Comparison of ENCODE assay signal across 8 cellular contexts in genomic region chr13:31161583-31162150, GRCh38. TPM values are rescaled to one million over a fixed set of nuclear protein-coding genes. Genes with fewer than 3 reads are reported as not detected.
DNase-seq lines count a peak whose midpoint lies in the region; ATAC-seq, FAIRE-seq and TF ChIP-seq lines count a peak whose summit lies in the region.

Gene HSPH1 (minus strand): TSS chr13:31161904. CDS start chr13:31161582, 322 bp downstream.

- intact Hi-C loops in HepG2 (cut with micrococcal nuclease; ENCODE audit: unreplicated experiment), result loop anchor here (2.0 to 10.0 kb wide), 2 partner anchors 39 to 767 kb away; no protein-coding TSS in a partner anchor

- CTCF ChIA-PET in HepG2 (lab: Yijun Ruan, JAX; ENCODE audit: low intra/inter-chr PET ratio, low total read pairs), result no interaction called here

- no TSS peak for BruUV-seq in HepG2 (replicated peaks; lab: Mats Ljungman, UMichigan)

- TF ChIP-seq RAD21 in HepG2 (CRISPR knock-in tag; IDR thresholded peaks at IDR 0.05), result no peak

- H3K4me3 ChIP-seq in HepG2 (replicated peaks in 1 of 3; ENCODE audit: insufficient read depth in 1 of 3, low read depth in 2 of 3, low read length in 3 of 3), result peak within 1 kb of the TSS; percentile 91 to 94 (median 94)

- no peaks in the 10 kb centered on the region for H3K36me3 ChIP-seq in HepG2 (replicated peaks in 1 of 2; ENCODE audit: control insufficient read depth in 1 of 2, insufficient read depth in 2 of 2, low read length in 2 of 2)

- H3K27ac ChIP-seq in HepG2 (ENCODE audit: extremely low read length, insufficient read depth, low read length), result peak within 1 kb of the TSS; percentile 78

- peak; percentile 97 to 100 (median 100) for DNase-seq in C1 segment of cervical spinal cord (lab: John Stamatoyannopoulos, UW)
- DNase-seq in GM19239 (ENCODE audit: insufficient read length, low spot score), result peak; percentile 74
- DNase-seq in NCI-H524 treated with DMSO at 0.1 percent for 48 hours (lab: John Stamatoyannopoulos, UW), result peak; percentile 91
- peak; percentile 98 to 99 for DNase-seq in activated CD4-positive, alpha-beta T cell treated with anti-CD3 and anti-CD28 coated beads for 4 hours
- peak; percentile 99 for DNase-seq in dermis blood vessel endothelial cell
- peak; percentile 96 for DNase-seq in HepG2 (ENCODE audit: low spot score)
- DNase-seq in stimulated activated CD4-positive, alpha-beta T cell treated with anti-CD3 and anti-CD28 coated beads, Interleukin-4, amount 100 ng/mL, for 1 hour, result peak; percentile 99

- FAIRE-seq in GM19239 (lab: Jason Lieb, UNC), result no peak
- FAIRE-seq in HepG2 (lab: Jason Lieb, UNC), result no peak

- 0% methylated on average over 2 of the region's 52 CpGs for WGBS in HepG2 (ENCODE audit: low lambda C conversion rate)

- TF ChIP-seq CTCF in HepG2 (CRISPR knock-in tag; IDR thresholded peaks at IDR 0.05), result no peak

- H3K9ac ChIP-seq in HepG2 (ENCODE audit: insufficient read depth, low read depth, low read length), result peak within 1 kb of the TSS; percentile 87

- H3K4me2 ChIP-seq in HepG2 (ENCODE audit: low read depth, low read length), result peak within 1 kb of the TSS; percentile 91

- ATAC-seq in HG03457 (IDR thresholded peaks at IDR 0.05; ENCODE audit: unreplicated experiment), result peak; percentile 74
- peak; percentile 91 for ATAC-seq in HepG2

- POLR2A ChIA-PET in HepG2 (lab: Yijun Ruan, JAX), result interaction anchor here (0.7 kb wide), 1 partner anchor 18 kb away, joined by 3 read pairs; no protein-coding TSS in a partner anchor

- peaks cover 45% of the 10 kb centered on the region for H3K79me2 ChIP-seq in HepG2 (ENCODE audit: insufficient read depth, low read length)

- peak within 1 kb of the TSS; percentile 89 for H2AFZ ChIP-seq in HepG2 (ENCODE audit: low read length)

- in situ Hi-C loops in HepG2 (cut with HindIII; ENCODE audit: extremely low pct_ligation_motif_present, low pct_unique_long_range_greater_than_20kb), result loop anchor here (5.0 kb wide), 1 partner anchor 41 kb away; no protein-coding TSS in a partner anchor

- H4K20me1 ChIP-seq in HepG2 (ENCODE audit: insufficient read depth, low read length), result no peaks in the 10 kb centered on the region; the same call in 1 of the 2 replicates

- H3K9me3 ChIP-seq in HepG2 (ENCODE audit: low read length), result no peaks in the 10 kb centered on the region

- peak; percentile 86 to 87 for TF ChIP-seq POLR2A in HepG2 (IDR thresholded peaks at IDR 0.05; ENCODE audit: insufficient read depth in 1 of 2, low read depth in 2 of 2, low read length in 2 of 2)

- H3K4me1 ChIP-seq in HepG2 (ENCODE audit: insufficient read depth, low read length), result peaks cover 47% of the 10 kb centered on the region

- no peaks in the 10 kb centered on the region; a peak in 1 of 5 replicates for H3K27me3 ChIP-seq in HepG2 (ENCODE audit: control insufficient read depth in 1 of 2, insufficient read depth in 2 of 2, low read length in 2 of 2)

- TF ChIP-seq EP300 in HepG2 (IDR thresholded peaks at IDR 0.05; ENCODE audit: low read depth in 2 of 2, low read length in 2 of 2), result peak in 1 of 2 experiments; percentile 74; a peak in 2 of 4 replicates
- TF ChIP-seq EP300 in HepG2 (CRISPR knock-in tag; IDR thresholded peaks at IDR 0.05; ENCODE audit: borderline replicate concordance), result no peak

TF ChIP-seq in HepG2, 621 proteins besides CTCF, POLR2A, EP300 and RAD21 (continues in another document):
- TF ChIP-seq MAFG (CRISPR knock-in tag; IDR thresholded peaks at IDR 0.05), result no peak
- no peak for TF ChIP-seq MAFK (conservative IDR thresholded peaks at IDR 0.05 in 1 of 2, IDR thresholded peaks at IDR 0.05 in 1 of 2; ENCODE audit: low read length in 2 of 2)
- no peak for TF ChIP-seq ZNF576 (CRISPR knock-in tag; IDR thresholded peaks at IDR 0.05)
- no peak for TF ChIP-seq EHMT2 (IDR thresholded peaks at IDR 0.05; ENCODE audit: borderline replicate concordance, low read depth, low read length)
- TF ChIP-seq NR2F2 (IDR thresholded peaks at IDR 0.05; ENCODE audit: borderline replicate concordance, low read depth), result no peak
- peak; percentile 92 for TF ChIP-seq BHLHE40 (IDR thresholded peaks at IDR 0.05; ENCODE audit: low read length)
- 0 out of 2 replicates have a peak, but pooled peaks have one; percentile 10 for TF ChIP-seq ZBTB20 (CRISPR knock-in tag; IDR thresholded peaks at IDR 0.05; ENCODE audit: borderline replicate concordance, low read depth)
- peak; percentile 51 for TF ChIP-seq FOSL2 (CRISPR knock-in tag; IDR thresholded peaks at IDR 0.05)
- no peak for TF ChIP-seq ZNF407 (CRISPR knock-in tag; IDR thresholded peaks at IDR 0.05; ENCODE audit: not compliant biosample characterization)

RNA-seq across cellular contexts. Expression of gene HSPH1, which starts in this region (rescaled TPM):
- total RNA-seq in dermis blood vessel endothelial cell, result 59.4 and 103 TPM in 2 replicates
- 62.9 and 131 TPM in 2 replicates for total RNA-seq in HepG2 (2016; rRNA removed; fragmentation: Illumina TruSeq; extraction: Trizol)
- total RNA-seq in HepG2 (2016; cell fraction: cytosol; rRNA removed; fragmentation: Illumina TruSeq; extraction: Trizol; ENCODE audit: low read depth), result 9.3 and 10.6 TPM in 2 replicates
- total RNA-seq in HepG2 (2016; cell fraction: insoluble cytoplasmic fraction; rRNA removed; fragmentation: Illumina TruSeq; extraction: Trizol), result 61.8 and 129 TPM in 2 replicates
- 29.7 and 34.1 TPM in 2 replicates for total RNA-seq in HepG2 (2016; cell fraction: membrane; rRNA removed; fragmentation: Illumina TruSeq; extraction: Trizol)
- 73.1 and 87.7 TPM in 2 replicates for total RNA-seq in HepG2 (2016; cell fraction: nucleus; rRNA removed; fragmentation: Illumina TruSeq; extraction: Trizol)
- 11.2 and 13.0 TPM in 2 replicates for polyA plus RNA-seq in HepG2 (2011; rRNA removed)
- polyA plus RNA-seq in HepG2 (2011; cell fraction: cytosol; rRNA removed), result 4.2 and 7.2 TPM in 2 replicates
- 11.8 and 15.2 TPM in 2 replicates for polyA plus RNA-seq in HepG2 (2011; cell fraction: nucleus; rRNA removed)
- polyA plus RNA-seq in HepG2 (2012), result 26.4 and 61.0 TPM in 2 replicates
- polyA plus RNA-seq in HepG2 (2016; cell fraction: cytosol; fragmentation: Illumina TruSeq; extraction: Trizol; ENCODE audit: low read depth), result 7.7 and 9.3 TPM in 2 replicates
- 135 and 137 TPM in 2 replicates for polyA plus RNA-seq in HepG2 (2016; cell fraction: insoluble cytoplasmic fraction; fragmentation: Illumina TruSeq; extraction: Trizol; ENCODE audit: low read depth)
- polyA plus RNA-seq in HepG2 (2016; cell fraction: membrane; fragmentation: Illumina TruSeq; extraction: Trizol; ENCODE audit: low read depth), result 20.4 and 27.2 TPM in 2 replicates
- polyA plus RNA-seq in HepG2 (2016; cell fraction: nucleus; fragmentation: Illumina TruSeq; extraction: Trizol; ENCODE audit: insufficient read depth, low read depth), result 102 and 104 TPM in 2 replicates
- polyA minus RNA-seq in HepG2 (2011; rRNA and poly(A)+ RNA removed; ENCODE audit: low replicate concordance), result 4.1 and 12.8 TPM in 2 replicates
- 16.3 and 18.9 TPM in 2 replicates for polyA minus RNA-seq in HepG2 (2011; cell fraction: cytosol; rRNA and poly(A)+ RNA removed)
- polyA minus RNA-seq in HepG2 (2011; cell fraction: nucleus; rRNA and poly(A)+ RNA removed), result 46.5 and 58.1 TPM in 2 replicates

Comparison
In these comparisons a context has a peak if more than half of its experiments do, and no peak if none do; other contexts are left out.
1. Peak in every context shown above with its lines: DNase-seq, ATAC-seq, H3K4me3 ChIP-seq and H3K27ac ChIP-seq.